In genomic region chr16:82639666-82640336, GRCh38 we compare ENCODE assay signal across 8 cellular contexts. TPM values are rescaled to one million over a fixed set of nuclear protein-coding genes. Genes with fewer than 3 reads are reported as not detected.
DNase-seq lines count a peak whose midpoint lies in the region; ATAC-seq and TF ChIP-seq lines count a peak whose summit lies in the region.

No MANE protein-coding gene starts in this region.

- CTCF ChIA-PET in AG04450 (lab: Charles Lee): interaction anchor here (0.6 to 3.8 kb wide), 25 partner anchors 8 to 807 kb away, joined by 3 to 34 read pairs (median 3); partner anchors contain the start of gene CDH13

- ATAC-seq in HG03460 (IDR thresholded peaks at IDR 0.05; ENCODE audit: unreplicated experiment): peak; percentile 61

- peaks cover 0 to 3% (median 0%) of the 10 kb centered on the region in 5 experiments for H3K9me3 Mint-ChIP-seq in brain

- peak; percentile 76 for TF ChIP-seq CTCF in AG04450 (IDR thresholded peaks at IDR 0.05; ENCODE audit: low read depth, low read length)
- TF ChIP-seq CTCF in GM13976 (IDR thresholded peaks at IDR 0.05; ENCODE audit: borderline replicate concordance, control extremely low read depth, extremely low read depth, insufficient read depth, missing control alignments): peak; percentile 83
- peak; percentile 75 to 89 for TF ChIP-seq CTCF in brain (conservative IDR thresholded peaks at IDR 0.05)

- H3K27me3 Mint-ChIP-seq in brain: peaks cover 23% of the 10 kb centered on the region

- no peak overlapping the region for H3K27ac ChIP-seq in AG04450 (ENCODE audit: low read depth, low read length)

- in situ Hi-C loops in GM13976 (cut with MboI; ENCODE audit: low sequenced_read_pairs, unreplicated experiment): loop anchor here (25.0 kb wide), 1 partner anchor 572 kb away; no protein-coding TSS in a partner anchor

- no peak overlapping the region for H3K4me3 ChIP-seq in AG04450 (ENCODE audit: low read depth, low read length)

- H3K36me3 Mint-ChIP-seq in brain: no peaks in the 10 kb centered on the region

- no peaks in the 10 kb centered on the region for H3K27me3 ChIP-seq in AG04450 (ENCODE audit: control insufficient read depth, insufficient read depth, low read length)

- H3K9me3 ChIP-seq in AG04450 (ENCODE audit: control insufficient read depth, insufficient read depth, low read length): no peaks in the 10 kb centered on the region

- peaks cover 42% of the 10 kb centered on the region for H3K4me1 Mint-ChIP-seq in brain

- H3K4me3 Mint-ChIP-seq in brain: no peak overlapping the region

- POLR2A ChIA-PET in AG04450 (lab: Yijun Ruan, JAX): no interaction called here

- peak overlapping the region in 1 of 5 experiments; percentile 13 for H3K27ac Mint-ChIP-seq in brain

- DNase-seq in AG04450 (ENCODE audit: low read depth, low spot score): no peak
- peak; percentile 64 for DNase-seq in GM13976 (ENCODE audit: low spot score)
- DNase-seq in SKM-1 (lab: John Stamatoyannopoulos, UW; ENCODE audit: unreplicated experiment): peak; percentile 1
- DNase-seq in left kidney (ENCODE audit: low read depth, low spot score): peak; percentile 63
- DNase-seq in stimulated activated CD8-positive, alpha-beta memory T cell treated with anti-CD3 and anti-CD28 coated beads, Interleukin-4, amount 100 ng/mL, for 1 hour (ENCODE audit: low read depth in 2 of 2, low spot score in 1 of 2): peak; percentile 17 to 40
- DNase-seq in globus pallidus (ENCODE audit: low spot score): no peak

RNA-seq across cellular contexts. Expression of gene CDH13, which starts 13.0 kb away (rescaled TPM):
- polyA plus RNA-seq in AG04450 (2011; rRNA removed) (54.8 and 55.0 TPM in 2 replicates), brain (ENCODE audit: insufficient read depth, low read depth, low replicate concordance) (10.7 TPM)
- polyA minus RNA-seq in AG04450 (2011; rRNA and poly(A)+ RNA removed): 44.9 and 51.8 TPM in 2 replicates

Comparison
In these comparisons a context has a peak if more than half of its experiments do, and no peak if none do; other contexts are left out.
1. DNase-seq: peak in GM13976 (single experiment), SKM-1 (single experiment), left kidney (single experiment) and stimulated activated CD8-positive, alpha-beta memory T cell treated with anti-CD3 and anti-CD28 coated beads, Interleukin-4, amount 100 ng/mL, for 1 hour (2 of 2); none in AG04450 (single experiment) and globus pallidus (single experiment).
2. Peak in every context shown above with its lines, with median percentiles within 50 percentile points of each other: CTCF ChIP-seq.